Comparison of ENCODE assay signal across 8 cellular contexts in genomic region chr1:160291248-160292220, GRCh38. TPM values are rescaled to one million over a fixed set of nuclear protein-coding genes. Genes with fewer than 3 reads are reported as not detected.
DNase-seq lines count a peak whose midpoint lies in the region; ATAC-seq and TF ChIP-seq lines count a peak whose summit lies in the region.

No MANE protein-coding gene starts in this region.

- no peaks in the 10 kb centered on the region for H3K9me3 ChIP-seq in lower lobe of right lung

- H3K27me3 ChIP-seq in lower lobe of right lung (ENCODE audit: low read depth): no peaks in the 10 kb centered on the region

- H3K4me1 ChIP-seq in lower lobe of right lung: no peaks in the 10 kb centered on the region

- intact Hi-C loops in lower lobe of right lung (cut with DNase I): no loop called here

- peaks cover 81% of the 10 kb centered on the region for H3K36me3 ChIP-seq in lower lobe of right lung

- H3K4me3 ChIP-seq in lower lobe of right lung: no peak overlapping the region

- H3K27ac ChIP-seq in lower lobe of right lung: no peak overlapping the region

- DNase-seq in GM13977 (ENCODE audit: low spot score) (peak; percentile 57), NCI-H748 treated with DMSO at 0.1 percent for 48 hours (lab: John Stamatoyannopoulos, UW) (peak; percentile 54), dermis microvascular lymphatic vessel endothelial cell (ENCODE audit: low read depth in 2 of 2) (peak; percentile 62 to 80), lower lobe of right lung (peak; percentile 64)
- peak; percentile 52 to 66 for DNase-seq in activated CD4-positive, alpha-beta T cell treated with anti-CD3 and anti-CD28 coated beads, Interleukin-2, amount 50 U/mL, for 48 hours
- peak; percentile 13 for DNase-seq in stimulated activated CD8-positive, alpha-beta memory T cell treated with anti-CD3 and anti-CD28 coated beads, Interleukin-12 subunit alpha, Interleukin-12 subunit beta, amount 100 ng/mL, for 4 hours (ENCODE audit: low read depth)

- in situ Hi-C loops in GM13977 (cut with MboI; ENCODE audit: low pct_unique_long_range_greater_than_20kb, low sequenced_read_pairs, unreplicated experiment): loop anchor here (10.0 kb wide), 1 partner anchor 97 kb away; the partner anchor contains the start of gene CASQ1

- peak; percentile 70 for TF ChIP-seq CTCF in GM13977 (IDR thresholded peaks at IDR 0.05; ENCODE audit: extremely low read depth, insufficient read depth, missing control alignments)
- TF ChIP-seq CTCF in lower lobe of right lung (IDR thresholded peaks at IDR 0.05): peak; percentile 78

- ATAC-seq in HG03469 (IDR thresholded peaks at IDR 0.05; ENCODE audit: unreplicated experiment): peak; percentile 58
- peak; percentile 91 to 92 for ATAC-seq in lower lobe of right lung
- no peak for ATAC-seq in GM18519 (IDR thresholded peaks at IDR 0.05; ENCODE audit: low FRiP score, unreplicated experiment)

RNA-seq across cellular contexts. Expression of gene PEX19, which starts 6.6 kb away (rescaled TPM):
- total RNA-seq in dermis microvascular lymphatic vessel endothelial cell: 24.9 and 29.3 TPM in 2 replicates
- 63.1 TPM for total RNA-seq in lower lobe of right lung

RNA-seq across cellular contexts. Expression of gene DCAF8, which starts 29.2 kb away (rescaled TPM):
- total RNA-seq in dermis microvascular lymphatic vessel endothelial cell: 62.1 and 73.6 TPM in 2 replicates
- 114 TPM for total RNA-seq in lower lobe of right lung

RNA-seq across cellular contexts. Expression of gene COPA, which starts 51.5 kb away (rescaled TPM):
- total RNA-seq in dermis microvascular lymphatic vessel endothelial cell (214 and 248 TPM in 2 replicates), lower lobe of right lung (136 TPM)

RNA-seq across cellular contexts. Expression of gene NCSTN, which starts 51.6 kb away (rescaled TPM):
- total RNA-seq in dermis microvascular lymphatic vessel endothelial cell: 50.7 and 80.0 TPM in 2 replicates
- total RNA-seq in lower lobe of right lung: 108 TPM

Comparison
In these comparisons a context has a peak if more than half of its experiments do, and no peak if none do; other contexts are left out.
1. DNase-seq: peak in every context shown above with its lines; median percentile 71 in dermis microvascular lymphatic vessel endothelial cell; 64 in lower lobe of right lung; 59 in activated CD4-positive, alpha-beta T cell treated with anti-CD3 and anti-CD28 coated beads, Interleukin-2, amount 50 U/mL, for 48 hours; 57 in GM13977; 54 in NCI-H748 treated with DMSO at 0.1 percent for 48 hours; 13 in stimulated activated CD8-positive, alpha-beta memory T cell treated with anti-CD3 and anti-CD28 coated beads, Interleukin-12 subunit alpha, Interleukin-12 subunit beta, amount 100 ng/mL, for 4 hours.